ENCODE assay signal across 10 cellular contexts in the genomic region with DNA sequence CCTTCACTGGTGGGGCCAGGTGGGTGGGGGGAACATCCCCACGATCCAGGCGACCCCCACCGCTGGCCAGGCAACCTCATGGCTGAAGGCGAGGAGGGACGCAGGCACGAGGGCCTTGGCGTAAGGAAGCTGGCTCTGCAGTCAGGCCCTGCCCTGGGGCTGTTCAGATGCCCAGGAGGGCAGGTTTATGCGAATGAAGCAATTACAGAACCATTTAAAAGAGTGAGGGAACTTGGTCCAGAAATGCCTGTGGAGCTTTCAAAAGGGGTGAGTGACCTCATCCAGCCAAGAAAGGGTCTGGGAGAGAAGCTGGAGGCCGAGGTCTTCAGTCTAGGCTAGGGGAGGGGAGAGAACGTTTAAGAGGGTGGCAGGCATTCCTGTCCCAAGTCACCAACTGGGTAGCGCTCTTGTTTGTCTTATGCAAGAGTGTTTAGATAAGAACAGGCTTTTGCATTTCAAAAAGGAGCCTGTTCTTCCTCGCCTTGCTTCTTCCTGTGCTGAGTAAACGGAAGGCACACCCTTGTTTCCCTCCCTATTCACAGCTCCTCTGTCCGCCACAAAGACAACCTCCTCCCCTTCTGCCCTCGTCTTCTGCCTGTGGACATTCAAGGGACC.
A peak's percentile ranks its signal among the peaks of the same experiment; 100 is the strongest.
DNase-seq lines count a peak whose midpoint lies in the region; ATAC-seq, FAIRE-seq and TF ChIP-seq lines count a peak whose summit lies in the region.
"Had no signal": no experiment of that assay in that cellular context is flagged by ENCODE, and none has a peak within 500 bp of the region (broad histone marks: within the 10 kb centered on the region; RNA-seq: fewer than 3 reads in every experiment).

No MANE protein-coding gene starts in this region.

- H3K36me3 ChIP-seq in psoas muscle (ENCODE audit: insufficient read depth in 1 of 2, low read depth in 1 of 2): no peaks in the 10 kb centered on the region
- H3K36me3 ChIP-seq in small intestine (ENCODE audit: control insufficient read depth in 2 of 2, insufficient read depth in 2 of 2, low read length in 2 of 2): no peaks in the 10 kb centered on the region

- FAIRE-seq in small intestine (lab: Jason Lieb, UNC): no peak
- FAIRE-seq: GM19239 had no signal

- peaks cover 2% of the 10 kb centered on the region for H3K4me1 ChIP-seq in right cardiac atrium (ENCODE audit: control insufficient read depth, insufficient read depth, low read length)
- no peaks in the 10 kb centered on the region for H3K4me1 ChIP-seq in psoas muscle
- no peaks in the 10 kb centered on the region for H3K4me1 ChIP-seq in small intestine (ENCODE audit: control insufficient read depth in 2 of 2, insufficient read depth in 1 of 2, low read depth in 1 of 2, low read length in 1 of 2)

- H3K27ac ChIP-seq in VCaP: peak overlapping the region; percentile 82
- H3K27ac ChIP-seq in right cardiac atrium (ENCODE audit: low read length): no peak overlapping the region
- H3K27ac ChIP-seq in substantia nigra (ENCODE audit: low read depth, low read length, poor library complexity, severe bottlenecking): peak overlapping the region; percentile 10
- no peak overlapping the region for H3K27ac ChIP-seq in psoas muscle
- no peak overlapping the region for H3K27ac ChIP-seq in small intestine (ENCODE audit: low read depth in 1 of 2, low read length in 1 of 2)
- H3K27ac ChIP-seq: KMS-11 had no signal

- no peaks in the 10 kb centered on the region for H3K27me3 ChIP-seq in right cardiac atrium (ENCODE audit: control insufficient read depth, insufficient read depth)
- H3K27me3 ChIP-seq in psoas muscle (ENCODE audit: insufficient read depth in 3 of 3, low read length in 2 of 3): peaks cover 0 to 5% (median 3%) of the 10 kb centered on the region in 3 donors
- peaks cover 0 to 3% of the 10 kb centered on the region in 2 donors for H3K27me3 ChIP-seq in small intestine (ENCODE audit: control insufficient read depth in 2 of 2, insufficient read depth in 2 of 2, low read length in 2 of 2)

- DNase-seq in activated effector memory CD4-positive, alpha-beta T cell treated with Interleukin-2 at 50 U/mL for 16 hours: peak; percentile 9
- no peak for DNase-seq in activated effector memory CD4-positive, alpha-beta T cell treated with anti-CD3 and anti-CD28 coated beads, Interleukin-2, amount 50 U/mL, for 16 hours
- no peak for DNase-seq in right cardiac atrium
- no peak for DNase-seq in substantia nigra (lab: John Stamatoyannopoulos, UW)
- DNase-seq in psoas muscle: no peak
- no peak for DNase-seq in small intestine

- intact Hi-C loops in right cardiac atrium (cut with DNase I): no loop called here
- intact Hi-C loops in psoas muscle (cut with DNase I): no loop called here

- WGBS in right cardiac atrium: 56% methylated on average over 15 of the region's 15 CpGs
- 59 to 69% (median 63%) methylated on average over 14 to 15 of the region's 15 CpGs for WGBS in psoas muscle, 3 donors
- WGBS in small intestine, 3 donors: 38 to 43% (median 42%) methylated on average over 15 of the region's 15 CpGs

- no peak for TF ChIP-seq CTCF in VCaP (conservative IDR thresholded peaks at IDR 0.05)
- no peak for TF ChIP-seq CTCF in psoas muscle (IDR thresholded peaks at IDR 0.05)

- H3K4me3 ChIP-seq in right cardiac atrium (ENCODE audit: low read length) (no peak overlapping the region), psoas muscle (no peak overlapping the region), small intestine (ENCODE audit: low read depth in 1 of 2, low read length in 2 of 2) (no peak overlapping the region)

- peak; percentile 71 to 92 for ATAC-seq in right cardiac atrium
- ATAC-seq in psoas muscle: no peak
- no peak for ATAC-seq in HG03354 (IDR thresholded peaks at IDR 0.05; ENCODE audit: poor library complexity, severe bottlenecking, unreplicated experiment)

- H3K9me3 ChIP-seq in right cardiac atrium (ENCODE audit: control insufficient read depth, low read length) (no peaks in the 10 kb centered on the region), psoas muscle (no peaks in the 10 kb centered on the region), small intestine (ENCODE audit: control insufficient read depth, low read depth) (no peaks in the 10 kb centered on the region)

Comparison
In these comparisons a context has a peak if more than half of its experiments do, and no peak if none do; other contexts are left out.
1. H3K27ac ChIP-seq: peak in VCaP (single experiment) and substantia nigra (single experiment); none in right cardiac atrium (single experiment), psoas muscle (single experiment) and small intestine (0 of 2).
2. ATAC-seq: peak in right cardiac atrium (2 of 2); none in psoas muscle (0 of 4) and HG03354 (single experiment).